5 cellular contexts compared by ENCODE assay signal in genomic region chr19:11573324-11573723, GRCh38. TPM values are rescaled to one million over a fixed set of nuclear protein-coding genes. Genes with fewer than 3 reads are reported as not detected.
"Had no signal": no experiment of that assay in that cellular context is flagged by ENCODE, and none has a peak within 500 bp of the region (broad histone marks: within the 10 kb centered on the region; RNA-seq: fewer than 3 reads in every experiment).

No MANE protein-coding gene starts in this region.

RNA-seq across cellular contexts. Expression of gene ACP5, which starts 4.1 kb away (rescaled TPM):
- total RNA-seq: pulmonary artery endothelial cell had no signal
- polyA plus RNA-seq: neural cell had no signal

RNA-seq across cellular contexts. Expression of gene CNN1, which starts 34.7 kb away (rescaled TPM):
- total RNA-seq: naive thymus-derived CD4-positive, alpha-beta T cell; natural killer cell; occipital lobe had no signal
- polyA plus RNA-seq: naive thymus-derived CD4-positive, alpha-beta T cell; neural cell had no signal
